ENCODE assay signal across 26 cellular contexts in genomic region chr7:11366118-11366517, GRCh38.
"Had no signal": no experiment of that assay in that cellular context is flagged by ENCODE, and none has a peak within 500 bp of the region (broad histone marks: within the 10 kb centered on the region; RNA-seq: fewer than 3 reads in every experiment).

No MANE protein-coding gene starts in this region.

- H3K4me3 ChIP-seq: colonic mucosa, esophagus squamous epithelium, gastrocnemius medialis, heart right ventricle, left lung, lower lobe of right lung, mucosa of descending colon had no signal

- DNase-seq: colonic mucosa; cortex of kidney; effector CD8-positive, alpha-beta T cell; effector memory CD8-positive, alpha-beta T cell; endodermal cell; erythroblast; esophagus squamous epithelium; foreskin fibroblast; foreskin melanocyte; gastrocnemius medialis; glutamatergic neuron; head of caudate nucleus; heart right ventricle; hippocampal formation; left cardiac atrium; left lung; left ventricle myocardium superior; lower lobe of right lung; mesenchymal stem cell; mucosa of descending colon; naive B cell had no signal

- FAIRE-seq: endometrium, islet of Langerhans, keratinocyte had no signal

- H3K4me1 ChIP-seq: colonic mucosa, esophagus squamous epithelium, gastrocnemius medialis, heart right ventricle, left lung, lower lobe of right lung had no signal

- H3K9me3 ChIP-seq: colonic mucosa, esophagus squamous epithelium, gastrocnemius medialis, heart right ventricle, left lung, lower lobe of right lung, mucosa of descending colon had no signal

- H3K36me3 ChIP-seq: colonic mucosa, esophagus squamous epithelium, gastrocnemius medialis, heart right ventricle, left lung, lower lobe of right lung had no signal

- ATAC-seq: effector memory CD8-positive, alpha-beta T cell; esophagus mucosa; gastrocnemius medialis; heart right ventricle; left cardiac atrium; left lung; left ventricle myocardium superior; lower lobe of right lung; mucosa of descending colon had no signal

- H3K27ac ChIP-seq: colonic mucosa, epithelial cell of prostate, esophagus squamous epithelium, gastrocnemius medialis, heart right ventricle, left lung, lower lobe of right lung had no signal

- H3K27me3 ChIP-seq: colonic mucosa, esophagus squamous epithelium, gastrocnemius medialis, heart right ventricle, left lung had no signal
